In genomic region chrX:44265559-44265958, GRCh38 we compare ENCODE assay signal across 26 cellular contexts.
DNase-seq lines count a peak whose midpoint lies in the region; ATAC-seq lines count a peak whose summit lies in the region.
"Had no signal": no experiment of that assay in that cellular context is flagged by ENCODE, and none has a peak within 500 bp of the region (broad histone marks: within the 10 kb centered on the region; RNA-seq: fewer than 3 reads in every experiment).

No MANE protein-coding gene starts in this region.

- H3K4me3 Mint-ChIP-seq in activated CD4-positive, alpha-beta T cell treated with anti-CD3 and anti-CD28 coated beads, Interleukin-2, amount 10 ng/mL, durations not matched to agents 7 days and 5 days: peak overlapping the region; percentile 50
- peak overlapping the region; percentile 7 to 82 (median 54) for H3K4me3 Mint-ChIP-seq in CD4-positive, alpha-beta memory T cell
- H3K4me3 Mint-ChIP-seq in effector memory CD8-positive, alpha-beta T cell: peak overlapping the region in 1 of 2 donors; percentile 37
- H3K4me3 Mint-ChIP-seq: memory B cell had no signal

- no peaks in the 10 kb centered on the region for H3K27me3 ChIP-seq in CD4-positive, alpha-beta memory T cell (ENCODE audit: insufficient read depth, low read length)
- H3K27me3 ChIP-seq: brain microvascular endothelial cell had no signal

- H3K27ac ChIP-seq in CD4-positive, alpha-beta memory T cell (ENCODE audit: low read depth, low read length): no peak overlapping the region
- H3K27ac ChIP-seq: brain microvascular endothelial cell, KMS-11, neutrophil, right lobe of liver, RWPE1 had no signal

- CTCF ChIA-PET in activated CD4-positive, alpha-beta T cell treated with anti-CD3 and anti-CD28 coated beads, Interleukin-2, amount 10 ng/mL, durations not matched to agents 7 days and 5 days (lab: Charles Lee): no interaction called here
- CTCF ChIA-PET in CD4-positive, alpha-beta memory T cell (lab: Charles Lee; ENCODE audit: partially characterized antibody): interaction anchor here (2.3 kb wide), 1 partner anchor 20 kb away, joined by 13 read pairs; no protein-coding TSS in a partner anchor

- no peaks in the 10 kb centered on the region for H3K27me3 Mint-ChIP-seq in activated CD4-positive, alpha-beta T cell treated with anti-CD3 and anti-CD28 coated beads, Interleukin-2, amount 10 ng/mL, durations not matched to agents 7 days and 5 days
- H3K27me3 Mint-ChIP-seq in CD4-positive, alpha-beta memory T cell: no peaks in the 10 kb centered on the region
- H3K27me3 Mint-ChIP-seq in effector memory CD8-positive, alpha-beta T cell: no peaks in the 10 kb centered on the region
- H3K27me3 Mint-ChIP-seq: memory B cell, progenitor cell of endocrine pancreas had no signal

- no peak overlapping the region for H3K4me3 ChIP-seq in CD4-positive, alpha-beta memory T cell (ENCODE audit: low read length in 2 of 2)
- H3K4me3 ChIP-seq in Jurkat, Clone E6-1 (ENCODE audit: low read length): no peak overlapping the region
- H3K4me3 ChIP-seq: right lobe of liver had no signal

- H3K9me3 Mint-ChIP-seq in activated CD4-positive, alpha-beta T cell treated with anti-CD3 and anti-CD28 coated beads, Interleukin-2, amount 10 ng/mL, durations not matched to agents 7 days and 5 days: peaks cover 5% of the 10 kb centered on the region
- no peaks in the 10 kb centered on the region for H3K9me3 Mint-ChIP-seq in CD4-positive, alpha-beta memory T cell
- H3K9me3 Mint-ChIP-seq in effector memory CD8-positive, alpha-beta T cell: no peaks in the 10 kb centered on the region
- H3K9me3 Mint-ChIP-seq: activated T-helper 2 cell treated with anti-CD3 and anti-CD28 coated beads, Interferon-gamma antibody, Interleukin-2, Interleukin-4, amounts not matched to agents 10 μg/mL and 5 μg/mL and 100 μg/mL, durations not matched to agents 14 hours and 24 hours and 36 hours; memory B cell had no signal

- H3K4me1 Mint-ChIP-seq in activated CD4-positive, alpha-beta T cell treated with anti-CD3 and anti-CD28 coated beads, Interleukin-2, amount 10 ng/mL, durations not matched to agents 7 days and 5 days: peaks cover 32% of the 10 kb centered on the region
- peaks cover 18 to 47% (median 35%) of the 10 kb centered on the region in 4 donors for H3K4me1 Mint-ChIP-seq in CD4-positive, alpha-beta memory T cell
- peaks cover 10 to 16% of the 10 kb centered on the region in 2 donors for H3K4me1 Mint-ChIP-seq in effector memory CD8-positive, alpha-beta T cell (ENCODE audit: low read depth in 2 of 2)

- H3K4me1 ChIP-seq in CD4-positive, alpha-beta memory T cell (ENCODE audit: insufficient read depth, low read length): peaks cover 35% of the 10 kb centered on the region
- H3K4me1 ChIP-seq: right lobe of liver had no signal

- no peak for DNase-seq in activated CD4-positive, alpha-beta T cell treated with anti-CD3 and anti-CD28 coated beads, Interleukin-2, amount 10 ng/mL, durations not matched to agents 7 days and 5 days
- DNase-seq in activated CD4-positive, alpha-beta T cell treated with anti-CD3 and anti-CD28 coated beads, Interleukin-2, amount 50 U/mL, for 48 hours: no peak
- DNase-seq in CD4-positive, alpha-beta memory T cell: peak in 2 of 5 donors; percentile 22 to 40
- peak; percentile 51 for DNase-seq in Jurkat, Clone E6-1 (ENCODE audit: low read depth, low spot score)
- DNase-seq in effector memory CD8-positive, alpha-beta T cell: no peak
- DNase-seq in NCI-H1930 (lab: John Stamatoyannopoulos, UW) (no peak), iPS-NIHi7 (ENCODE audit: extremely low spot score) (no peak)
- no peak for DNase-seq in stimulated activated CD4-positive, alpha-beta T cell treated with anti-CD3 and anti-CD28 coated beads, Interleukin-12 subunit alpha, Interleukin-12 subunit beta, amount 100 ng/mL, for 4 hours
- DNase-seq: 8988T; amniotic stem cell; brain microvascular endothelial cell; DMS153; hypothalamus; NCI-H1436; NCI-H2107; NCI-H446; right lobe of liver; SK-N-SH; stimulated activated CD4-positive, alpha-beta T cell treated with anti-CD3 and anti-CD28 coated beads, Interleukin-4, amount 100 ng/mL, for 1 hour had no signal

- intact Hi-C loops in CD4-positive, alpha-beta memory T cell (cut with micrococcal nuclease): no loop called here

- ATAC-seq in effector memory CD8-positive, alpha-beta T cell (replicated peaks): peak; percentile 48
- ATAC-seq: left lobe of liver, right lobe of liver had no signal

- H3K27ac Mint-ChIP-seq in activated CD4-positive, alpha-beta T cell treated with anti-CD3 and anti-CD28 coated beads, Interleukin-2, amount 10 ng/mL, durations not matched to agents 7 days and 5 days: peak overlapping the region; percentile 55
- peak overlapping the region; percentile 0 to 80 (median 57) for H3K27ac Mint-ChIP-seq in CD4-positive, alpha-beta memory T cell
- peak overlapping the region; percentile 10 to 46 for H3K27ac Mint-ChIP-seq in effector memory CD8-positive, alpha-beta T cell
- H3K27ac Mint-ChIP-seq: activated T-helper 2 cell treated with anti-CD3 and anti-CD28 coated beads, Interferon-gamma antibody, Interleukin-2, Interleukin-4, amounts not matched to agents 10 μg/mL and 5 μg/mL and 100 μg/mL, durations not matched to agents 14 hours and 24 hours and 36 hours; memory B cell; progenitor cell of endocrine pancreas had no signal

- H3K36me3 ChIP-seq in CD4-positive, alpha-beta memory T cell (ENCODE audit: insufficient read depth, low read length): no peaks in the 10 kb centered on the region
- H3K36me3 ChIP-seq: brain microvascular endothelial cell, neutrophil, right lobe of liver had no signal

- POLR2A ChIA-PET in activated CD4-positive, alpha-beta T cell treated with anti-CD3 and anti-CD28 coated beads, Interleukin-2, amount 10 ng/mL, durations not matched to agents 7 days and 5 days (lab: Charles Lee): no interaction called here
- POLR2A ChIA-PET in CD4-positive, alpha-beta memory T cell (lab: Charles Lee; ENCODE audit: partially characterized antibody): interaction anchor here (1.5 to 2.4 kb wide), 2 partner anchors 13 to 18 kb away, joined by 4 to 22 read pairs; no protein-coding TSS in a partner anchor

- H3K9me3 ChIP-seq in CD4-positive, alpha-beta memory T cell (ENCODE audit: control insufficient read depth in 1 of 2, low read length in 2 of 2): no peaks in the 10 kb centered on the region
- H3K9me3 ChIP-seq: neutrophil, right lobe of liver, SK-N-SH had no signal

- H3K36me3 Mint-ChIP-seq in activated CD4-positive, alpha-beta T cell treated with anti-CD3 and anti-CD28 coated beads, Interleukin-2, amount 10 ng/mL, durations not matched to agents 7 days and 5 days (ENCODE audit: low read depth): peaks cover 3% of the 10 kb centered on the region
- no peaks in the 10 kb centered on the region for H3K36me3 Mint-ChIP-seq in CD4-positive, alpha-beta memory T cell
- no peaks in the 10 kb centered on the region for H3K36me3 Mint-ChIP-seq in effector memory CD8-positive, alpha-beta T cell (ENCODE audit: insufficient read depth)
- H3K36me3 Mint-ChIP-seq: memory B cell had no signal
